In genomic region chr10:37681617-37681999, GRCh38 we compare ENCODE assay signal across 20 cellular contexts.
A peak's percentile ranks its signal among the peaks of the same experiment; 100 is the strongest.
DNase-seq lines count a peak whose midpoint lies in the region.
"Had no signal": no experiment of that assay in that cellular context is flagged by ENCODE, and none has a peak within 500 bp of the region (broad histone marks: within the 10 kb centered on the region; RNA-seq: fewer than 3 reads in every experiment).

No MANE protein-coding gene starts in this region.

- peak; percentile 8 for DNase-seq in DMS53 (lab: John Stamatoyannopoulos, UW)
- DNase-seq in DMS53 treated with DMSO at 0.1 percent for 48 hours (lab: John Stamatoyannopoulos, UW; ENCODE audit: unreplicated experiment) = no peak
- peak; percentile 3 for DNase-seq in COLO668 (lab: John Stamatoyannopoulos, UW; ENCODE audit: unreplicated experiment)
- peak; percentile 6 for DNase-seq in RPMI8226
- no peak for DNase-seq in 8988T
- DNase-seq in caudate nucleus (lab: John Stamatoyannopoulos, UW) = no peak
- DNase-seq: ACHN; AML-193; BE2C; Calu3; CD4-positive, alpha-beta T cell; CD8-positive, alpha-beta memory T cell; COR-L47; DMS153; DMS79 treated with DMSO at 0.1 percent for 48 hours; GF-D8; HFFc6 had no signal

- no peak overlapping the region for H3K27ac ChIP-seq in caudate nucleus (ENCODE audit: low read depth, low read length)
- H3K27ac ChIP-seq: 22Rv1; A549; BLaER1 treated with 17β-estradiol and CSF1 and Interleukin-3, amounts not matched to agents 10 nM and 100 nM had no signal

Comparison
In these comparisons a context has a peak if more than half of its experiments do, and no peak if none do; other contexts are left out.
1. DNase-seq: peak in DMS53 (single experiment), COLO668 (single experiment) and RPMI8226 (single experiment); none in DMS53 treated with DMSO at 0.1 percent for 48 hours (single experiment), 8988T (single experiment) and caudate nucleus (0 of 61).